In genomic region chr3:118932822-118933558, GRCh38 we compare ENCODE assay signal across 14 cellular contexts.
A peak's percentile ranks its signal among the peaks of the same experiment; 100 is the strongest.
DNase-seq lines count a peak whose midpoint lies in the region; TF ChIP-seq lines count a peak whose summit lies in the region.
"Had no signal": no experiment of that assay in that cellular context is flagged by ENCODE, and none has a peak within 500 bp of the region (broad histone marks: within the 10 kb centered on the region; RNA-seq: fewer than 3 reads in every experiment).

No MANE protein-coding gene starts in this region.

- POLR2A ChIA-PET in GM10248 (lab: Yijun Ruan, JAX), result no interaction called here

- DNase-seq in AG20443 (ENCODE audit: low spot score) (peak; percentile 24), H4 (ENCODE audit: low spot score) (peak; percentile 67), cerebellum (ENCODE audit: low spot score) (peak; percentile 5), posterior cingulate gyrus (peak in 7 of 10 donors; percentile 10 to 87 (median 41)), inferior parietal cortex (ENCODE audit: extremely low spot score) (no peak), GM10248 (ENCODE audit: extremely low spot score) (no peak), NOMO-1 treated with dmso at 0.1 percent for 144 hours (lab: John Stamatoyannopoulos, UW; ENCODE audit: unreplicated experiment) (no peak)
- DNase-seq in activated effector memory CD4-positive, alpha-beta T cell treated with anti-CD3 and anti-CD28 coated beads, Interleukin-2, amount 50 U/mL, for 16 hours, result no peak
- DNase-seq: activated CD4-positive, alpha-beta T cell treated with anti-CD3 and anti-CD28 coated beads, Interleukin-2, amount 10 ng/mL, durations not matched to agents 24 days and 14 days; activated T-cell treated with anti-CD3 and anti-CD28 coated beads, Interleukin-2, amount 50 U/mL, for 4 hours; cortex of kidney; NCI-H2107; NCI-H748 treated with DMSO at 0.1 percent for 48 hours; T-helper 2 cell had no signal

- CTCF ChIA-PET in GM10248 (lab: Yijun Ruan, JAX), result interaction anchor here (1.0 to 1.5 kb wide), 3 partner anchors 10 to 50 kb away, joined by 3 to 7 read pairs (median 3); no protein-coding TSS in a partner anchor

- no peak for TF ChIP-seq CTCF in GM10248 (IDR thresholded peaks at IDR 0.05; ENCODE audit: control extremely low read depth, extremely low read depth, low read depth, missing control alignments)

- intact Hi-C loops in posterior cingulate gyrus (cut with DNase I), result no loop called here

Comparison
In these comparisons a context has a peak if more than half of its experiments do, and no peak if none do; other contexts are left out.
1. DNase-seq: peak in AG20443 (single experiment), H4 (single experiment), cerebellum (single experiment) and posterior cingulate gyrus (7 of 10); none in inferior parietal cortex (single experiment), GM10248 (single experiment), activated effector memory CD4-positive, alpha-beta T cell treated with anti-CD3 and anti-CD28 coated beads, Interleukin-2, amount 50 U/mL, for 16 hours (single experiment) and NOMO-1 treated with dmso at 0.1 percent for 144 hours (single experiment).